8 cellular contexts compared by ENCODE assay signal in genomic region chr7:142478479-142479220, GRCh38.
DNase-seq lines count a peak whose midpoint lies in the region; ATAC-seq and TF ChIP-seq lines count a peak whose summit lies in the region.

No MANE protein-coding gene starts in this region.

- H3K36me3 Mint-ChIP-seq in activated CD8-positive, alpha-beta memory T cell treated with anti-CD3 and anti-CD28 coated beads, Interleukin-2, amount 10 ng/mL, durations not matched to agents 7 days and 5 days = no peaks in the 10 kb centered on the region
- H3K36me3 Mint-ChIP-seq in osteocyte (ENCODE audit: unreplicated experiment) = no peaks in the 10 kb centered on the region

- H3K4me3 ChIP-seq in fibroblast of mammary gland (ENCODE audit: control insufficient read depth, low read depth, low read length) = no peak overlapping the region

- CTCF ChIA-PET in activated CD8-positive, alpha-beta memory T cell treated with anti-CD3 and anti-CD28 coated beads, Interleukin-2, amount 10 ng/mL, durations not matched to agents 7 days and 5 days (lab: Charles Lee) = interaction anchor here (0.7 to 5.5 kb wide), 17 partner anchors 10 to 133 kb away, joined by 3 to 84 read pairs (median 5); no protein-coding TSS in a partner anchor

- TF ChIP-seq CTCF in fibroblast of mammary gland (conservative IDR thresholded peaks at IDR 0.05; ENCODE audit: control insufficient read depth, insufficient read depth, low read depth, low read length) (peak; percentile 86), osteocyte (IDR thresholded peaks at IDR 0.05) (peak; percentile 69)

- peak; percentile 49 for DNase-seq in activated CD8-positive, alpha-beta memory T cell treated with anti-CD3 and anti-CD28 coated beads, Interleukin-2, amount 10 ng/mL, durations not matched to agents 7 days and 5 days
- DNase-seq in activated CD8-positive, alpha-beta memory T cell treated with anti-CD3 and anti-CD28 coated beads, Interleukin-2, amount 50 U/mL, for 4 hours = no peak
- DNase-seq in fibroblast of mammary gland (ENCODE audit: low read depth) (peak; percentile 74), osteocyte (ENCODE audit: extremely low spot score, unreplicated experiment) (no peak), NCI-H524 treated with DMSO at 0.1 percent for 48 hours (lab: John Stamatoyannopoulos, UW) (no peak)

- peak; percentile 58 for ATAC-seq in activated CD8-positive, alpha-beta memory T cell treated with anti-CD3 and anti-CD28 coated beads, Interleukin-2, amount 10 ng/mL, durations not matched to agents 7 days and 5 days
- ATAC-seq in GM21390 (IDR thresholded peaks at IDR 0.05; ENCODE audit: unreplicated experiment) = peak; percentile 75
- peak; percentile 60 for ATAC-seq in HG03558 (IDR thresholded peaks at IDR 0.05; ENCODE audit: extremely low read depth, unreplicated experiment)
- peak; percentile 87 for ATAC-seq in SK-N-SH treated with all-trans-retinoic acid at 6 μM for 48 hours

- H3K9me3 Mint-ChIP-seq in activated CD8-positive, alpha-beta memory T cell treated with anti-CD3 and anti-CD28 coated beads, Interleukin-2, amount 10 ng/mL, durations not matched to agents 7 days and 5 days (ENCODE audit: low read depth) = no peaks in the 10 kb centered on the region
- no peaks in the 10 kb centered on the region for H3K9me3 Mint-ChIP-seq in osteocyte (ENCODE audit: unreplicated experiment)

- H3K4me3 Mint-ChIP-seq in activated CD8-positive, alpha-beta memory T cell treated with anti-CD3 and anti-CD28 coated beads, Interleukin-2, amount 10 ng/mL, durations not matched to agents 7 days and 5 days = no peak overlapping the region
- H3K4me3 Mint-ChIP-seq in osteocyte (ENCODE audit: unreplicated experiment) = no peak overlapping the region

- no peaks in the 10 kb centered on the region for H3K27me3 Mint-ChIP-seq in activated CD8-positive, alpha-beta memory T cell treated with anti-CD3 and anti-CD28 coated beads, Interleukin-2, amount 10 ng/mL, durations not matched to agents 7 days and 5 days
- peaks cover 3% of the 10 kb centered on the region for H3K27me3 Mint-ChIP-seq in osteocyte (ENCODE audit: unreplicated experiment)

- peak overlapping the region; percentile 24 for H3K27ac Mint-ChIP-seq in activated CD8-positive, alpha-beta memory T cell treated with anti-CD3 and anti-CD28 coated beads, Interleukin-2, amount 10 ng/mL, durations not matched to agents 7 days and 5 days
- H3K27ac Mint-ChIP-seq in osteocyte (ENCODE audit: unreplicated experiment) = no peak overlapping the region

- H3K4me1 Mint-ChIP-seq in activated CD8-positive, alpha-beta memory T cell treated with anti-CD3 and anti-CD28 coated beads, Interleukin-2, amount 10 ng/mL, durations not matched to agents 7 days and 5 days = peaks cover 33% of the 10 kb centered on the region
- peaks cover 45% of the 10 kb centered on the region for H3K4me1 Mint-ChIP-seq in osteocyte (ENCODE audit: unreplicated experiment)

TF ChIP-seq in SK-N-SH treated with all-trans-retinoic acid at 6 μM for 48 hours, 23 proteins besides CTCF, POLR2A, EP300 and RAD21:
- TF ChIP-seq ISL1 (CRISPR knock-in tag; IDR thresholded peaks at IDR 0.05) = no peak
- no peak for TF ChIP-seq BACH2 (CRISPR knock-in tag; IDR thresholded peaks at IDR 0.05; ENCODE audit: borderline replicate concordance)
- TF ChIP-seq CREB5 (CRISPR knock-in tag; IDR thresholded peaks at IDR 0.05; ENCODE audit: low read depth) = no peak
- no peak for TF ChIP-seq TCF4 (CRISPR knock-in tag; IDR thresholded peaks at IDR 0.05; ENCODE audit: borderline replicate concordance)
- TF ChIP-seq CSRNP3 (CRISPR knock-in tag; IDR thresholded peaks at IDR 0.05) = no peak
- no peak for TF ChIP-seq TOX (CRISPR knock-in tag; IDR thresholded peaks at IDR 0.05; ENCODE audit: borderline replicate concordance)
- TF ChIP-seq ESRRG (CRISPR knock-in tag; IDR thresholded peaks at IDR 0.05) = no peak
- no peak for TF ChIP-seq ZNF70 (CRISPR knock-in tag; IDR thresholded peaks at IDR 0.05)
- no peak for TF ChIP-seq SNAI2 (CRISPR knock-in tag; IDR thresholded peaks at IDR 0.05)
- no peak for TF ChIP-seq GLIS3 (CRISPR knock-in tag; IDR thresholded peaks at IDR 0.05)
- TF ChIP-seq ZNF8 (CRISPR knock-in tag; IDR thresholded peaks at IDR 0.05) = no peak
- no peak for TF ChIP-seq PATZ1 (CRISPR knock-in tag; IDR thresholded peaks at IDR 0.05; ENCODE audit: borderline replicate concordance)
- TF ChIP-seq CSDC2 (CRISPR knock-in tag; IDR thresholded peaks at IDR 0.05) = no peak
- TF ChIP-seq ARNTL (CRISPR knock-in tag; IDR thresholded peaks at IDR 0.05; ENCODE audit: borderline replicate concordance, low read depth) = no peak

Comparison
In these comparisons a context has a peak if more than half of its experiments do, and no peak if none do; other contexts are left out.
1. DNase-seq: peak in activated CD8-positive, alpha-beta memory T cell treated with anti-CD3 and anti-CD28 coated beads, Interleukin-2, amount 10 ng/mL, durations not matched to agents 7 days and 5 days (single experiment) and fibroblast of mammary gland (single experiment); none in activated CD8-positive, alpha-beta memory T cell treated with anti-CD3 and anti-CD28 coated beads, Interleukin-2, amount 50 U/mL, for 4 hours (single experiment), osteocyte (single experiment) and NCI-H524 treated with DMSO at 0.1 percent for 48 hours (single experiment).
2. Peak in every context shown above with its lines, with median percentiles within 50 percentile points of each other: ATAC-seq.